ENCODE assay signal across 8 cellular contexts in genomic region chr4:88858752-88859151, GRCh38.
DNase-seq lines count a peak whose midpoint lies in the region; ATAC-seq and TF ChIP-seq lines count a peak whose summit lies in the region.

No MANE protein-coding gene starts in this region.

- H3K4me3 ChIP-seq in lung (no peak overlapping the region), foreskin fibroblast (ENCODE audit: low read depth in 1 of 2, low read length in 2 of 2) (no peak overlapping the region)

- H3K27me3 ChIP-seq in lung (ENCODE audit: control insufficient read depth, insufficient read depth): no peaks in the 10 kb centered on the region

- no peak for TF ChIP-seq CTCF in lung (IDR thresholded peaks at IDR 0.05; ENCODE audit: control extremely low read depth, extremely low read depth)
- TF ChIP-seq CTCF in foreskin fibroblast (IDR thresholded peaks at IDR 0.05; ENCODE audit: low read depth, low read length): no peak

- H3K9me3 ChIP-seq in lung (ENCODE audit: control insufficient read depth in 2 of 2, insufficient read depth in 1 of 2, low read length in 1 of 2): no peaks in the 10 kb centered on the region

- H3K27ac ChIP-seq in lung (ENCODE audit: low read depth in 1 of 2, low read length in 1 of 2): no peak overlapping the region

- DNase-seq in MV-4-11 (lab: John Stamatoyannopoulos, UW): peak; percentile 98
- DNase-seq in lung (ENCODE audit: low spot score): no peak
- no peak for DNase-seq in T-helper 2 cell
- no peak for DNase-seq in foreskin fibroblast
- DNase-seq in NCI-H1694 (lab: John Stamatoyannopoulos, UW): no peak
- no peak for DNase-seq in HCEC 1CT

- peak; percentile 93 for ATAC-seq in GM18861 (IDR thresholded peaks at IDR 0.05; ENCODE audit: unreplicated experiment)
- ATAC-seq in HG02759 (IDR thresholded peaks at IDR 0.05; ENCODE audit: unreplicated experiment): peak; percentile 91
- ATAC-seq in lung (ENCODE audit: insufficient read depth, low FRiP score): peak; percentile 72

- H3K4me1 ChIP-seq in lung (ENCODE audit: control insufficient read depth in 2 of 2, insufficient read depth in 2 of 2, low read length in 2 of 2): peaks cover 0 to 2% of the 10 kb centered on the region in 2 donors

- 36 to 66% methylated on average over 2 of the region's 2 CpGs for WGBS in lung, 2 donors

- H3K36me3 ChIP-seq in lung (ENCODE audit: control insufficient read depth in 2 of 2, insufficient read depth in 2 of 2, low read length in 2 of 2): no peaks in the 10 kb centered on the region
